19 cellular contexts compared by ENCODE assay signal in the genomic region with DNA sequence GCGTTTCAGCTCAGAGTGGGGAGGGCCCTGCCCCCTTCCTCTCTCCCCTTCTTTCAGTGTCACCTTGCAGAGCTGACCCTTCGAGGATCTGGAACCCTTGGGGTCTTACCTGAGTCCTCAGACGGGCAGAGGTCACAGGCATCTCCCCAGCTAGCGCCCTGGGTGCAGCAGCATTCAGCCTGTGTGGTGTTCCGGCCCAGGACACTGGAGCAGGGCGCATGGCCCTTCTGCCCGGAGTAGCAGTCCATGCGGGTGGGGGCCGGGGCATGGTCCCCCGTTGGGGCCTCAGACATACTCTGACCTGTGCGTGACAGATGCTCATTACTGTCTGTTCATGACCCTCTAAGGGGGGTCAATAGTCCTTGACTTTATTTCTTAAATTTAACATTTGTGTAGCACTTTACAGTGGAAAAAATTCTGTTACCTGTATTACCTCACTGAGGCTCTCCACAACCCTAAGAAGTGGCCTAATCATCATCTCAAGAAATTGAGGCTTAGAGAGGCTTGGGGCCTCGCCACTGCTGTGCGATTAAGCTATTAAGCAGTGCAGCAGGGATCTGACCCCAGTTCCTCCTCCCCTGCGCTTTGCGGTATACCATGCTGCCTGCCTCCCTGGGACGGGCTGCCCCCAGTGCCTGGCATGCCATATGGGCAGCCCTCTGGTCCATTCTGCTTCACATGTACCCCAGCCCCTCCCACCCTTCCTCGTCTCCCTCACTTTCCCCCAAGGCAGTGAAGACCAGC.
A peak's percentile ranks its signal among the peaks of the same experiment; 100 is the strongest.
DNase-seq lines count a peak whose midpoint lies in the region; ATAC-seq lines count a peak whose summit lies in the region.
"Had no signal": no experiment of that assay in that cellular context is flagged by ENCODE, and none has a peak within 500 bp of the region (broad histone marks: within the 10 kb centered on the region; RNA-seq: fewer than 3 reads in every experiment).

No MANE protein-coding gene starts in this region.

- H3K4me3 ChIP-seq in BLaER1 treated with 17β-estradiol and CSF1 and Interleukin-3, amounts not matched to agents 10 nM and 100 nM, result peak overlapping the region in 2 of 10 experiments; percentile 39 to 49; a peak in 3 of 20 replicates
- H3K4me3 ChIP-seq: A549, HAP-1 had no signal

- H3K4me2 ChIP-seq in BLaER1 treated with 17β-estradiol and CSF1 and Interleukin-3, amounts not matched to agents 10 nM and 100 nM, result peak overlapping the region; percentile 55 to 97 (median 79)
- H3K4me2 ChIP-seq: A549 had no signal

- no peak for ATAC-seq in HG02798 (IDR thresholded peaks at IDR 0.05; ENCODE audit: poor library complexity, unreplicated experiment)
- ATAC-seq: A549, SK-N-SH treated with all-trans-retinoic acid at 6 μM for 48 hours had no signal

- no peaks in the 10 kb centered on the region for H3K9me3 ChIP-seq in BLaER1 treated with 17β-estradiol and CSF1 and Interleukin-3, amounts not matched to agents 10 nM and 100 nM (replicated peaks in 1 of 11)
- H3K9me3 ChIP-seq: A549, HAP-1 had no signal

- H3K4me1 ChIP-seq in BLaER1 treated with 17β-estradiol and CSF1 and Interleukin-3, amounts not matched to agents 10 nM and 100 nM, result peaks cover 64 to 84% (median 77%) of the 10 kb centered on the region in 10 experiments
- H3K4me1 ChIP-seq: HAP-1 had no signal

- DNase-seq in activated CD8-positive, alpha-beta memory T cell treated with anti-CD3 and anti-CD28 coated beads, Interleukin-2, amount 50 U/mL, for 48 hours, result peak; percentile 41
- no peak for DNase-seq in activated CD8-positive, alpha-beta memory T cell treated with anti-CD3 and anti-CD28 coated beads, Interleukin-2, amount 50 U/mL, for 4 hours
- peak; percentile 79 for DNase-seq in NCI-H82 (lab: John Stamatoyannopoulos, UW)
- peak; percentile 37 for DNase-seq in islet precursor cell
- no peak for DNase-seq in NCI-H2196 treated with DMSO at 0.1 percent for 48 hours (lab: John Stamatoyannopoulos, UW; ENCODE audit: unreplicated experiment)
- no peak for DNase-seq in SKM-1 treated with dmso at 0.1 percent for 144 hours (lab: John Stamatoyannopoulos, UW; ENCODE audit: unreplicated experiment)
- DNase-seq: DMS79 treated with DMSO at 0.1 percent for 48 hours, Kasumi-1, MM.1S, NCI-H1092 treated with DMSO at 0.1 percent for 48 hours, NCI-H446, NCI-H774, SHP77 treated with DMSO at 0.1 percent for 48 hours had no signal

- H3K9ac ChIP-seq in BLaER1 treated with 17β-estradiol and CSF1 and Interleukin-3, amounts not matched to agents 10 nM and 100 nM, result peak overlapping the region in 4 of 11 experiments; percentile 61 to 71 (median 66); a peak in 7 of 22 replicates

- H4K20me1 ChIP-seq in BLaER1 treated with 17β-estradiol and CSF1 and Interleukin-3, amounts not matched to agents 10 nM and 100 nM, result peaks cover 0 to 28% (median 0%) of the 10 kb centered on the region in 11 experiments; a peak in 4 of 22 replicates

- H3K27me3 ChIP-seq in BLaER1 treated with 17β-estradiol and CSF1 and Interleukin-3, amounts not matched to agents 10 nM and 100 nM, result 0 out of 22 replicates have a peak, but pooled peaks cover 0 to 3% (median 0%) of the 10 kb centered on the region in 11 experiments

- peak overlapping the region in 5 of 11 experiments; percentile 35 to 78 (median 71); a peak in 10 of 22 replicates for H3K27ac ChIP-seq in BLaER1 treated with 17β-estradiol and CSF1 and Interleukin-3, amounts not matched to agents 10 nM and 100 nM
- H3K27ac ChIP-seq: A549, HL-60 had no signal

- peaks cover 0 to 16% (median 6%) of the 10 kb centered on the region in 11 experiments; a peak in 8 of 22 replicates for H3K36me3 ChIP-seq in BLaER1 treated with 17β-estradiol and CSF1 and Interleukin-3, amounts not matched to agents 10 nM and 100 nM
- H3K36me3 ChIP-seq: HAP-1 had no signal

Comparison
In these comparisons a context has a peak if more than half of its experiments do, and no peak if none do; other contexts are left out.
1. DNase-seq: peak in activated CD8-positive, alpha-beta memory T cell treated with anti-CD3 and anti-CD28 coated beads, Interleukin-2, amount 50 U/mL, for 48 hours (single experiment), NCI-H82 (single experiment) and islet precursor cell (single experiment); none in activated CD8-positive, alpha-beta memory T cell treated with anti-CD3 and anti-CD28 coated beads, Interleukin-2, amount 50 U/mL, for 4 hours (single experiment), NCI-H2196 treated with DMSO at 0.1 percent for 48 hours (single experiment) and SKM-1 treated with dmso at 0.1 percent for 144 hours (single experiment).